ENCODE assay signal across 22 cellular contexts in the genomic region with DNA sequence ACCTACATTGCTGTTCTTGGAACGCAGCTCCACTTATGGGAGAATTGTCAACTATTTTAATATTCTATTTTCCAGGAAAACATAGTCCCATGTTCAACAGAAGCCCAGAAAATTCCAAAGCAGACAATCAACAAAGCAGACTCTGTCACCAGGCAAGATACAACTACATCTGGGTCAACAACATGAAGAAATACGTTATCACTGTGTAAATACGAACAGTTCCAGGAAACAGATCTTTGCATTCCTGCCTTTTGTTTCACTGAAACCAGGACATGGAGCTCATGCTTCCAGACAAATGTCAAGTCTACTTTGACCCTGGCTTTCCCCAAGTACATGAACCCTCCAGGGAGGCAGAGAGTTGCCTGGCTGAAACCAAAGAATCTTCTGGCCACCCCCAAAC.
DNase-seq lines count a peak whose midpoint lies in the region; ATAC-seq, FAIRE-seq and TF ChIP-seq lines count a peak whose summit lies in the region.
"Had no signal": no experiment of that assay in that cellular context is flagged by ENCODE, and none has a peak within 500 bp of the region (broad histone marks: within the 10 kb centered on the region; RNA-seq: fewer than 3 reads in every experiment).

No MANE protein-coding gene starts in this region.

- POLR2A ChIA-PET in SK-N-SH (lab: Yijun Ruan, JAX), result no interaction called here

- no peak for FAIRE-seq in bronchial epithelial cell (lab: Jason Lieb, UNC)

- ATAC-seq in left colon (peak; percentile 97), sciatic nerve (peak; percentile 49)
- ATAC-seq: left ventricle myocardium superior; stimulated activated naive CD8-positive, alpha-beta T cell treated with anti-CD3 and anti-CD28 coated beads, Interleukin-15, amount 100 ng/mL, for 72 hours had no signal

- H4K20me1 ChIP-seq in SK-N-SH (ENCODE audit: insufficient read depth), result no peaks in the 10 kb centered on the region
- H4K20me1 ChIP-seq: BLaER1 treated with 17β-estradiol and CSF1 and Interleukin-3, amounts not matched to agents 10 nM and 100 nM had no signal

- H3K9me2 ChIP-seq in SK-N-SH, result no peaks in the 10 kb centered on the region

- no peak for TF ChIP-seq EP300 in SK-N-SH (IDR thresholded peaks at IDR 0.05; ENCODE audit: borderline replicate concordance in 1 of 2, low read depth in 1 of 2, low read length in 1 of 2)
- no peak for TF ChIP-seq EP300 in sigmoid colon (IDR thresholded peaks at IDR 0.05)

- CTCF ChIA-PET in SK-N-SH (lab: Yijun Ruan, JAX), result interaction anchor here (1.2 kb wide), 1 partner anchor 13 kb away, joined by 4 read pairs; no protein-coding TSS in a partner anchor

- H3F3A ChIP-seq in SK-N-SH (replicated peaks; ENCODE audit: insufficient read depth), result no peaks in the 10 kb centered on the region

- no peak overlapping the region for H3K4me2 ChIP-seq in SK-N-SH
- H3K4me2 ChIP-seq: BLaER1 treated with 17β-estradiol and CSF1 and Interleukin-3, amounts not matched to agents 10 nM and 100 nM; PC-9 had no signal

- H3K27ac ChIP-seq in SK-N-SH (ENCODE audit: low read depth in 2 of 2, low read length in 1 of 2) (no peak overlapping the region), sigmoid colon (no peak overlapping the region)
- H3K27ac ChIP-seq: BLaER1 treated with 17β-estradiol and CSF1 and Interleukin-3, amounts not matched to agents 10 nM and 100 nM; GM23248; PC-9; right lobe of liver had no signal

- no peaks in the 10 kb centered on the region for H3K36me3 ChIP-seq in bronchial epithelial cell (ENCODE audit: control insufficient read depth, insufficient read depth, low read length)
- no peaks in the 10 kb centered on the region for H3K36me3 ChIP-seq in SK-N-SH (replicated peaks in 1 of 2; ENCODE audit: control insufficient read depth in 1 of 2, insufficient read depth in 2 of 2, low read length in 1 of 2)
- H3K36me3 ChIP-seq in sigmoid colon, result no peaks in the 10 kb centered on the region
- H3K36me3 ChIP-seq: BLaER1 treated with 17β-estradiol and CSF1 and Interleukin-3, amounts not matched to agents 10 nM and 100 nM; right lobe of liver had no signal

- intact Hi-C loops in left colon (cut with DNase I, micrococcal nuclease), result no loop called here
- intact Hi-C loops in sciatic nerve (cut with DNase I), result no loop called here
- intact Hi-C loops in sigmoid colon (cut with DNase I), result no loop called here

- H2AFZ ChIP-seq in SK-N-SH (ENCODE audit: low read depth), result no peak overlapping the region
- H2AFZ ChIP-seq: GM23248, PC-9 had no signal

- TF ChIP-seq CTCF in bronchial epithelial cell (IDR thresholded peaks at IDR 0.05; ENCODE audit: insufficient read depth, low read length, severe bottlenecking), result no peak
- no peak for TF ChIP-seq CTCF in SK-N-SH (IDR thresholded peaks at IDR 0.05)
- no peak for TF ChIP-seq CTCF in sigmoid colon (IDR thresholded peaks at IDR 0.05)

- H3K9ac ChIP-seq in SK-N-SH, result no peak overlapping the region
- H3K9ac ChIP-seq: BLaER1 treated with 17β-estradiol and CSF1 and Interleukin-3, amounts not matched to agents 10 nM and 100 nM; GM23248 had no signal

- TF ChIP-seq RAD21 in SK-N-SH (IDR thresholded peaks at IDR 0.05; ENCODE audit: low read length), result no peak

- H3K27me3 ChIP-seq in bronchial epithelial cell (ENCODE audit: control insufficient read depth, insufficient read depth, low read length), result no peaks in the 10 kb centered on the region
- peaks cover 14% of the 10 kb centered on the region; the same call in 1 of the 2 replicates for H3K27me3 ChIP-seq in SK-N-SH (ENCODE audit: insufficient read depth)
- no peaks in the 10 kb centered on the region for H3K27me3 ChIP-seq in sigmoid colon
- H3K27me3 ChIP-seq: BLaER1 treated with 17β-estradiol and CSF1 and Interleukin-3, amounts not matched to agents 10 nM and 100 nM; right lobe of liver had no signal

- peak; percentile 18 for DNase-seq in NCI-H2029 (lab: John Stamatoyannopoulos, UW)
- no peak for DNase-seq in NCI-H2029 treated with DMSO at 0.1 percent for 48 hours (lab: John Stamatoyannopoulos, UW)
- peak; percentile 71 for DNase-seq in bronchial epithelial cell (ENCODE audit: low read depth)
- DNase-seq in left colon, result no peak
- DNase-seq in sciatic nerve (ENCODE audit: low spot score), result no peak
- no peak for DNase-seq in SK-N-SH
- DNase-seq in sigmoid colon, result no peak
- no peak for DNase-seq in retina
- DNase-seq: activated B cell treated with CpG ODN at 0.5 μM for 24 hours; activated T-cell treated with anti-CD3 and anti-CD28 coated beads, Interleukin-2, amount 50 U/mL, for 48 hours; dermis blood vessel endothelial cell; GDM1; GM23248; left ventricle myocardium superior; naive B cell; NCI-H1105; NCI-H2171 treated with DMSO at 0.1 percent for 48 hours; PC-9; right lobe of liver; stimulated activated naive CD8-positive, alpha-beta T cell treated with anti-CD3 and anti-CD28 coated beads, Interleukin-15, amount 100 ng/mL, for 72 hours; T-helper 2 cell had no signal

- H3K79me2 ChIP-seq in SK-N-SH (ENCODE audit: insufficient read depth), result no peaks in the 10 kb centered on the region

- H3K4me3 ChIP-seq in bronchial epithelial cell (ENCODE audit: low read depth, low read length) (no peak overlapping the region), SK-N-SH (ENCODE audit: low read depth in 2 of 2, low read length in 1 of 2) (no peak overlapping the region), sigmoid colon (no peak overlapping the region)
- H3K4me3 ChIP-seq: BLaER1 treated with 17β-estradiol and CSF1 and Interleukin-3, amounts not matched to agents 10 nM and 100 nM; GM23248; PC-9; right lobe of liver had no signal

- no peaks in the 10 kb centered on the region for H3K9me3 ChIP-seq in SK-N-SH
- H3K9me3 ChIP-seq in sigmoid colon, result no peaks in the 10 kb centered on the region
- H3K9me3 ChIP-seq: BLaER1 treated with 17β-estradiol and CSF1 and Interleukin-3, amounts not matched to agents 10 nM and 100 nM; right lobe of liver had no signal

- WGBS in SK-N-SH (ENCODE audit: low lambda C conversion rate), result 16% methylated on average over 3 of the region's 3 CpGs
- WGBS in sigmoid colon, 2 donors, result 19 to 72% methylated on average over 3 of the region's 3 CpGs

- H3K4me1 ChIP-seq in SK-N-SH (ENCODE audit: control insufficient read depth in 1 of 2, insufficient read depth in 2 of 2, low read depth in 1 of 2, low read length in 1 of 2) (no peaks in the 10 kb centered on the region), sigmoid colon (no peaks in the 10 kb centered on the region)
- H3K4me1 ChIP-seq: BLaER1 treated with 17β-estradiol and CSF1 and Interleukin-3, amounts not matched to agents 10 nM and 100 nM; right lobe of liver had no signal

- TF ChIP-seq POLR2A in sigmoid colon (IDR thresholded peaks at IDR 0.05), result no peak

TF ChIP-seq in SK-N-SH, 30 proteins besides CTCF, POLR2A, EP300 and RAD21 (continues in another document):
- TF ChIP-seq RXRA (IDR thresholded peaks at IDR 0.05; ENCODE audit: borderline replicate concordance, low read depth) (no peak), TAF1 (IDR thresholded peaks at IDR 0.05; ENCODE audit: borderline replicate concordance, low read depth, low read length) (no peak)
- TF ChIP-seq, protein P1, sequence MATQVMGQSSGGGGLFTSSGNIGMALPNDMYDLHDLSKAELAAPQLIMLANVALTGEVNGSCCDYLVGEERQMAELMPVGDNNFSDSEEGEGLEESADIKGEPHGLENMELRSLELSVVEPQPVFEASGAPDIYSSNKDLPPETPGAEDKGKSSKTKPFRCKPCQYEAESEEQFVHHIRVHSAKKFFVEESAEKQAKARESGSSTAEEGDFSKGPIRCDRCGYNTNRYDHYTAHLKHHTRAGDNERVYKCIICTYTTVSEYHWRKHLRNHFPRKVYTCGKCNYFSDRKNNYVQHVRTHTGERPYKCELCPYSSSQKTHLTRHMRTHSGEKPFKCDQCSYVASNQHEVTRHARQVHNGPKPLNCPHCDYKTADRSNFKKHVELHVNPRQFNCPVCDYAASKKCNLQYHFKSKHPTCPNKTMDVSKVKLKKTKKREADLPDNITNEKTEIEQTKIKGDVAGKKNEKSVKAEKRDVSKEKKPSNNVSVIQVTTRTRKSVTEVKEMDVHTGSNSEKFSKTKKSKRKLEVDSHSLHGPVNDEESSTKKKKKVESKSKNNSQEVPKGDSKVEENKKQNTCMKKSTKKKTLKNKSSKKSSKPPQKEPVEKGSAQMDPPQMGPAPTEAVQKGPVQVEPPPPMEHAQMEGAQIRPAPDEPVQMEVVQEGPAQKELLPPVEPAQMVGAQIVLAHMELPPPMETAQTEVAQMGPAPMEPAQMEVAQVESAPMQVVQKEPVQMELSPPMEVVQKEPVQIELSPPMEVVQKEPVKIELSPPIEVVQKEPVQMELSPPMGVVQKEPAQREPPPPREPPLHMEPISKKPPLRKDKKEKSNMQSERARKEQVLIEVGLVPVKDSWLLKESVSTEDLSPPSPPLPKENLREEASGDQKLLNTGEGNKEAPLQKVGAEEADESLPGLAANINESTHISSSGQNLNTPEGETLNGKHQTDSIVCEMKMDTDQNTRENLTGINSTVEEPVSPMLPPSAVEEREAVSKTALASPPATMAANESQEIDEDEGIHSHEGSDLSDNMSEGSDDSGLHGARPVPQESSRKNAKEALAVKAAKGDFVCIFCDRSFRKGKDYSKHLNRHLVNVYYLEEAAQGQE (IDR thresholded peaks at IDR 0.05; ENCODE audit: low read depth, low read length), result no peak
- TF ChIP-seq, protein P2, sequence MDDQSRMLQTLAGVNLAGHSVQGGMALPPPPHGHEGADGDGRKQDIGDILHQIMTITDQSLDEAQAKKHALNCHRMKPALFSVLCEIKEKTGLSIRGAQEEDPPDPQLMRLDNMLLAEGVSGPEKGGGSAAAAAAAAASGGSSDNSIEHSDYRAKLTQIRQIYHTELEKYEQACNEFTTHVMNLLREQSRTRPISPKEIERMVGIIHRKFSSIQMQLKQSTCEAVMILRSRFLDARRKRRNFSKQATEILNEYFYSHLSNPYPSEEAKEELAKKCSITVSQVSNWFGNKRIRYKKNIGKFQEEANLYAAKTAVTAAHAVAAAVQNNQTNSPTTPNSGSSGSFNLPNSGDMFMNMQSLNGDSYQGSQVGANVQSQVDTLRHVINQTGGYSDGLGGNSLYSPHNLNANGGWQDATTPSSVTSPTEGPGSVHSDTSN (IDR thresholded peaks at IDR 0.05), result no peak
- TF ChIP-seq, protein P3, sequence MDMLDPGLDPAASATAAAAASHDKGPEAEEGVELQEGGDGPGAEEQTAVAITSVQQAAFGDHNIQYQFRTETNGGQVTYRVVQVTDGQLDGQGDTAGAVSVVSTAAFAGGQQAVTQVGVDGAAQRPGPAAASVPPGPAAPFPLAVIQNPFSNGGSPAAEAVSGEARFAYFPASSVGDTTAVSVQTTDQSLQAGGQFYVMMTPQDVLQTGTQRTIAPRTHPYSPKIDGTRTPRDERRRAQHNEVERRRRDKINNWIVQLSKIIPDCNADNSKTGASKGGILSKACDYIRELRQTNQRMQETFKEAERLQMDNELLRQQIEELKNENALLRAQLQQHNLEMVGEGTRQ (IDR thresholded peaks at IDR 0.05; ENCODE audit: borderline replicate concordance, low read depth, low read length), result no peak
- TF ChIP-seq, protein P4, sequence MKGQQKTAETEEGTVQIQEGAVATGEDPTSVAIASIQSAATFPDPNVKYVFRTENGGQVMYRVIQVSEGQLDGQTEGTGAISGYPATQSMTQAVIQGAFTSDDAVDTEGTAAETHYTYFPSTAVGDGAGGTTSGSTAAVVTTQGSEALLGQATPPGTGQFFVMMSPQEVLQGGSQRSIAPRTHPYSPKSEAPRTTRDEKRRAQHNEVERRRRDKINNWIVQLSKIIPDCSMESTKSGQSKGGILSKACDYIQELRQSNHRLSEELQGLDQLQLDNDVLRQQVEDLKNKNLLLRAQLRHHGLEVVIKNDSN (IDR thresholded peaks at IDR 0.05; ENCODE audit: borderline replicate concordance, low read depth), result no peak

Comparison
In these comparisons a context has a peak if more than half of its experiments do, and no peak if none do; other contexts are left out.
1. DNase-seq: peak in NCI-H2029 (single experiment) and bronchial epithelial cell (single experiment); none in NCI-H2029 treated with DMSO at 0.1 percent for 48 hours (single experiment), left colon (0 of 2), sciatic nerve (single experiment), SK-N-SH (single experiment), sigmoid colon (single experiment) and retina (single experiment).